8 cellular contexts compared by ENCODE assay signal in the genomic region with DNA sequence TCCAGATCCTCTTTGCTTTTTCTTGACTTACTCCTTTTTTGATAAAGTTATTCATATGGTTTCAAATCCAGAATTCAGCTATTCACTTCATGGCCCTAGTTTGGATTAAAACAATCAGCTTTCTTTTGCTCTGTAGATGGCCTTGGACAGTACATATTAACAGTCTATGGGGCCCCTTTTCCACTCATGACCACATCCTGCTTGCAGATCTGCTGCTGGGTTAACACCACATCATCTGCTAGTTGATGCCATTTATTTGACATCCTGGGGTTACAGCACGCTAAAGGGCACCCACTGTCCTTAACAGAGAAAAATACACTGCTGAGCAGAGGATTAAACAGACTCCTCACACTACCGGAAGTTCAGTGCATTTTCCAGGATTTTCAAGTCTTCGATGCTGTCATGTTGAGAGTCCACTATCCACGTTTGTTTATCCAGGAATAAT. TPM values are rescaled to one million over a fixed set of nuclear protein-coding genes. Genes with fewer than 3 reads are reported as not detected.
A peak's percentile ranks its signal among the peaks of the same experiment; 100 is the strongest.
DNase-seq lines count a peak whose midpoint lies in the region; ATAC-seq and TF ChIP-seq lines count a peak whose summit lies in the region.

No MANE protein-coding gene starts in this region.

- H3K9me3 ChIP-seq in CD8-positive, alpha-beta T cell (ENCODE audit: low read length), result no peaks in the 10 kb centered on the region

- POLR2A ChIA-PET in CD8-positive, alpha-beta T cell (lab: Charles Lee), result interaction anchor here (1.2 to 1.4 kb wide), 3 partner anchors 10 to 68 kb away, joined by 3 to 8 read pairs (median 4); a partner anchor contains a TSS

- H3K27ac ChIP-seq in CD8-positive, alpha-beta T cell (ENCODE audit: low read depth, low read length), result peak overlapping the region; percentile 56

- no peaks in the 10 kb centered on the region for H3K27me3 Mint-ChIP-seq in CD8-positive, alpha-beta T cell (ENCODE audit: low read depth)

- H3K4me3 ChIP-seq in CD8-positive, alpha-beta T cell (ENCODE audit: low read depth, low read length), result peak overlapping the region; percentile 0

- DNase-seq in CD8-positive, alpha-beta T cell, result peak; percentile 6 to 77 (median 63)
- peak; percentile 48 to 60 for DNase-seq in activated CD8-positive, alpha-beta memory T cell treated with anti-CD3 and anti-CD28 coated beads for 4 hours (ENCODE audit: low read depth in 2 of 2)
- DNase-seq in glomerular visceral epithelial cell (ENCODE audit: extremely low spot score), result peak; percentile 8
- DNase-seq in stimulated activated CD8-positive, alpha-beta memory T cell treated with anti-CD3 and anti-CD28 coated beads, Interleukin-7, amount 100 ng/mL, for 1 hour (ENCODE audit: low read depth in 2 of 2), result peak; percentile 46 to 49
- no peak for DNase-seq in middle frontal gyrus (ENCODE audit: extremely low spot score, low spot score)
- DNase-seq in iPS-NIHi7 (ENCODE audit: extremely low spot score), result no peak

- H3K27me3 ChIP-seq in CD8-positive, alpha-beta T cell (ENCODE audit: insufficient read depth, low read length), result no peaks in the 10 kb centered on the region

- peaks cover 25% of the 10 kb centered on the region for H3K4me1 ChIP-seq in CD8-positive, alpha-beta T cell (ENCODE audit: insufficient read depth, low read length)

- H3K4me1 Mint-ChIP-seq in CD8-positive, alpha-beta T cell (ENCODE audit: low read depth), result peaks cover 45% of the 10 kb centered on the region

- peaks cover 19% of the 10 kb centered on the region for H3K36me3 Mint-ChIP-seq in CD8-positive, alpha-beta T cell

- no peak for TF ChIP-seq CTCF in CD8-positive, alpha-beta T cell (IDR thresholded peaks at IDR 0.05)

- CTCF ChIA-PET in CD8-positive, alpha-beta T cell (lab: Charles Lee), result interaction anchor here (0.8 to 2.0 kb wide), 4 partner anchors 9 to 80 kb away, joined by 3 to 11 read pairs (median 3); no protein-coding TSS in a partner anchor

- H3K27ac Mint-ChIP-seq in CD8-positive, alpha-beta T cell, result peak overlapping the region; percentile 93

- H3K36me3 ChIP-seq in CD8-positive, alpha-beta T cell (ENCODE audit: insufficient read depth, low read length), result no peaks in the 10 kb centered on the region

- H3K4me3 Mint-ChIP-seq in CD8-positive, alpha-beta T cell, result peak overlapping the region; percentile 90

- no peaks in the 10 kb centered on the region for H3K9me3 Mint-ChIP-seq in CD8-positive, alpha-beta T cell

- intact Hi-C loops in CD8-positive, alpha-beta T cell (cut with DNase I, micrococcal nuclease), result loop anchor here (1.0 to 5.0 kb wide), 5 partner anchors 10 to 78 kb away; a partner anchor contains a TSS

- peak; percentile 57 for ATAC-seq in CD8-positive, alpha-beta T cell
- ATAC-seq in GM19467 (IDR thresholded peaks at IDR 0.05; ENCODE audit: unreplicated experiment), result peak; percentile 78
- ATAC-seq in HG03565 (IDR thresholded peaks at IDR 0.05; ENCODE audit: unreplicated experiment), result peak; percentile 64

RNA-seq across cellular contexts. Expression of a gene that starts 0.9 kb away (rescaled TPM):
- 10 to 100 TPM; 26.1 to 32.1 TPM for total RNA-seq in CD8-positive, alpha-beta T cell

Comparison
In these comparisons a context has a peak if more than half of its experiments do, and no peak if none do; other contexts are left out.
1. DNase-seq: peak in CD8-positive, alpha-beta T cell (7 of 7), activated CD8-positive, alpha-beta memory T cell treated with anti-CD3 and anti-CD28 coated beads for 4 hours (2 of 2), glomerular visceral epithelial cell (single experiment) and stimulated activated CD8-positive, alpha-beta memory T cell treated with anti-CD3 and anti-CD28 coated beads, Interleukin-7, amount 100 ng/mL, for 1 hour (2 of 2); none in middle frontal gyrus (single experiment) and iPS-NIHi7 (single experiment).
2. Peak in every context shown above with its lines, with median percentiles within 50 percentile points of each other: ATAC-seq.